15 cellular contexts compared by ENCODE assay signal in genomic region chr12:129776977-129777667, GRCh38.
A peak's percentile ranks its signal among the peaks of the same experiment; 100 is the strongest.
DNase-seq lines count a peak whose midpoint lies in the region; TF ChIP-seq lines count a peak whose summit lies in the region.
"Had no signal": no experiment of that assay in that cellular context is flagged by ENCODE, and none has a peak within 500 bp of the region (broad histone marks: within the 10 kb centered on the region; RNA-seq: fewer than 3 reads in every experiment).

No MANE protein-coding gene starts in this region.

- H3K4me1 ChIP-seq in endodermal cell (ENCODE audit: control insufficient read depth, insufficient read depth, low read length): no peaks in the 10 kb centered on the region
- H3K4me1 ChIP-seq: Caco-2, Peyer's patch had no signal

- H3K4me1 Mint-ChIP-seq in endodermal cell: peaks cover 22% of the 10 kb centered on the region
- H3K4me1 Mint-ChIP-seq in MCF 10A (ENCODE audit: insufficient read depth, unreplicated experiment): no peaks in the 10 kb centered on the region
- H3K4me1 Mint-ChIP-seq: CD14-positive monocyte had no signal

- H3K27ac Mint-ChIP-seq in endodermal cell (peak overlapping the region; percentile 40), MCF 10A (ENCODE audit: low read depth, unreplicated experiment) (no peak overlapping the region)
- H3K27ac Mint-ChIP-seq: T-helper 1 cell treated with Interleukin-12 subunit alpha and Interleukin-12 subunit beta and Interleukin-4 antibody, amounts not matched to agents 30 μg/mL and 1 μg/mL, for 36 hours had no signal

- H3K27me3 Mint-ChIP-seq in endodermal cell (ENCODE audit: insufficient read depth) (no peaks in the 10 kb centered on the region), MCF 10A (ENCODE audit: insufficient read depth, unreplicated experiment) (no peaks in the 10 kb centered on the region)

- no peaks in the 10 kb centered on the region for H3K9me3 ChIP-seq in endodermal cell (ENCODE audit: control insufficient read depth, low read length)
- H3K9me3 ChIP-seq: Caco-2, Peyer's patch had no signal

- BruUV-seq in MCF 10A (replicated peaks; lab: Mats Ljungman, UMichigan): no TSS peak

- H3K4me3 ChIP-seq in endodermal cell (ENCODE audit: low read length): no peak overlapping the region
- H3K4me3 ChIP-seq: GM23248, Peyer's patch had no signal

- peaks cover 3% of the 10 kb centered on the region for H3K36me3 Mint-ChIP-seq in endodermal cell (ENCODE audit: low read depth)
- H3K36me3 Mint-ChIP-seq in MCF 10A (ENCODE audit: insufficient read depth, unreplicated experiment): no peaks in the 10 kb centered on the region
- H3K36me3 Mint-ChIP-seq: CD14-positive monocyte had no signal

- intact Hi-C loops in MCF 10A (cut with micrococcal nuclease): no loop called here

- no peak overlapping the region for H3K27ac ChIP-seq in endodermal cell (ENCODE audit: low read depth, low read length)
- H3K27ac ChIP-seq: GM23248, Peyer's patch had no signal

- H3K9ac ChIP-seq in endodermal cell (ENCODE audit: extremely low read depth, low read length, poor library complexity, severe bottlenecking): no peak overlapping the region
- H3K9ac ChIP-seq: GM23248 had no signal

- POLR2A ChIA-PET in MCF 10A (lab: Yijun Ruan, JAX): no interaction called here

- DNase-seq in DMS53 (lab: John Stamatoyannopoulos, UW): peak; percentile 79
- DNase-seq in NCI-H1436 (lab: John Stamatoyannopoulos, UW): peak; percentile 57
- DNase-seq in NCI-H748 (lab: John Stamatoyannopoulos, UW; ENCODE audit: unreplicated experiment): peak; percentile 79
- DNase-seq in endodermal cell: peak; percentile 41
- no peak for DNase-seq in putamen (ENCODE audit: low spot score)
- DNase-seq in activated CD4-positive, CD25-positive, alpha-beta regulatory T cell treated with anti-CD3 and anti-CD28 coated beads, Interleukin-2, amount 50 U/mL, for 72 hours: no peak
- no peak for DNase-seq in MCF 10A (ENCODE audit: unreplicated experiment)
- DNase-seq: Caco-2, GM23248, Karpas-422, NCI-H82, Peyer's patch, SHP77 had no signal

- TF ChIP-seq CTCF in endodermal cell (conservative IDR thresholded peaks at IDR 0.05): no peak
- no peak for TF ChIP-seq CTCF in MCF 10A (IDR thresholded peaks at IDR 0.05; ENCODE audit: unreplicated experiment)

- H3K9me3 Mint-ChIP-seq in endodermal cell: peaks cover 1% of the 10 kb centered on the region
- H3K9me3 Mint-ChIP-seq in MCF 10A (ENCODE audit: unreplicated experiment): no peaks in the 10 kb centered on the region

- WGBS in endodermal cell (ENCODE audit: insufficient coverage in 1 of 2, insufficient read length in 1 of 2), 2 experiments: 92 to 94% methylated on average over 8 to 10 of the region's 10 CpGs

- H3K36me3 ChIP-seq in endodermal cell (ENCODE audit: control insufficient read depth, insufficient read depth, low read length): no peaks in the 10 kb centered on the region
- H3K36me3 ChIP-seq: Peyer's patch had no signal

- no peaks in the 10 kb centered on the region for H3K27me3 ChIP-seq in endodermal cell (ENCODE audit: control insufficient read depth, insufficient read depth, low read length, poor library complexity, severe bottlenecking)
- H3K27me3 ChIP-seq: Peyer's patch had no signal

- CTCF ChIA-PET in MCF 10A (lab: Yijun Ruan, JAX): interaction anchor here (1.1 kb wide), 1 partner anchor 583 kb away, joined by 4 read pairs; no protein-coding TSS in a partner anchor

- H3K4me3 Mint-ChIP-seq in endodermal cell: no peak overlapping the region
- H3K4me3 Mint-ChIP-seq in MCF 10A (ENCODE audit: unreplicated experiment): no peak overlapping the region
- H3K4me3 Mint-ChIP-seq: CD14-positive monocyte; T-helper 1 cell treated with Interleukin-12 subunit alpha and Interleukin-12 subunit beta and Interleukin-4 antibody, amounts not matched to agents 30 μg/mL and 1 μg/mL, for 36 hours had no signal

Comparison
In these comparisons a context has a peak if more than half of its experiments do, and no peak if none do; other contexts are left out.
1. DNase-seq: peak in DMS53 (single experiment), NCI-H1436 (single experiment), NCI-H748 (single experiment) and endodermal cell (single experiment); none in putamen (single experiment), activated CD4-positive, CD25-positive, alpha-beta regulatory T cell treated with anti-CD3 and anti-CD28 coated beads, Interleukin-2, amount 50 U/mL, for 72 hours (single experiment) and MCF 10A (single experiment).